ENCODE assay signal across 19 cellular contexts in the genomic region with DNA sequence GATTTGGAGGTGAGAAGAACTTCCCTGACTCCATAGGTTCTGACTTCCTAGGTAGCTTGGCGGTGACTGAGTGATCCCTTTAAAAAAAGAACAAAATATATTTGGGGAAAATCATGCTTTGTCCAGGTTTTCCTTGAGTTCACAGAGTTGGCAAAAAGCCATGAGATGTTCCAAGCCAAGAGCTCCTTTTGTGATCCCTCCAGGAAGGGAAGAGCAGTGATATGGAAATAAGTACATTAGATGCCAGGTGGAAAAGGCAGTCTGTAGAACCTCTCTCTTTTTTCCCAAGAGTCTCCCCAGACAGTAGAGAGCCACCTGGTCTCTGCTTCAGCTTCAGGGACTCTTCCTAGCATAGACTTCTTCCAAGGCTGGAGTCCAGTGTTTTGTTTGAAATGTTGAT. TPM values are rescaled to one million over a fixed set of nuclear protein-coding genes. Genes with fewer than 3 reads are reported as not detected.
"Had no signal": no experiment of that assay in that cellular context is flagged by ENCODE, and none has a peak within 500 bp of the region (broad histone marks: within the 10 kb centered on the region; RNA-seq: fewer than 3 reads in every experiment).

No MANE protein-coding gene starts in this region.

- DNase-seq: activated CD4-positive, alpha-beta memory T cell treated with anti-CD3 and anti-CD28 coated beads, Interleukin-2, amount 10 ng/mL, durations not matched to agents 7 days and 5 days; activated CD4-positive, alpha-beta T cell treated with anti-CD3 and anti-CD28 coated beads for 36 hours; activated CD4-positive, alpha-beta T cell treated with anti-CD3 and anti-CD28 coated beads, Interleukin-2, amount 50 U/mL, for 1 hour; activated gamma-delta T cell treated with Interleukin-2 at 50 U/mL for 16 hours; activated naive CD4-positive, alpha-beta T cell treated with anti-CD3 and anti-CD28 coated beads, Interleukin-2, amount 50 U/mL, for 16 hours; activated naive CD8-positive, alpha-beta T cell treated with anti-CD3 and anti-CD28 coated beads, Interleukin-2, amount 10 ng/mL, durations not matched to agents 7 days and 5 days; activated T-cell treated with anti-CD3 and anti-CD28 coated beads, Interleukin-2, amount 50 U/mL, for 72 hours; adrenal gland; anterior cingulate cortex; KG1; NCI-H1092 treated with DMSO at 0.1 percent for 48 hours; NCI-H1417 treated with DMSO at 0.1 percent for 48 hours; NCI-H1694 treated with DMSO at 0.1 percent for 48 hours; NCI-H524 treated with DMSO at 0.1 percent for 48 hours; NCI-H748 treated with DMSO at 0.1 percent for 48 hours; SIG-M5; WERI-Rb-1 had no signal

- H3K36me3 Mint-ChIP-seq: activated naive CD8-positive, alpha-beta T cell treated with anti-CD3 and anti-CD28 coated beads, Interleukin-2, amount 10 ng/mL, durations not matched to agents 7 days and 5 days had no signal

- H3K4me3 ChIP-seq: adrenal gland had no signal

- H3K27ac Mint-ChIP-seq: activated CD4-positive, alpha-beta memory T cell treated with anti-CD3 and anti-CD28 coated beads, Interleukin-2, amount 10 ng/mL, durations not matched to agents 7 days and 5 days; activated CD4-positive, alpha-beta T cell treated with anti-CD3 and anti-CD28 coated beads for 36 hours; activated naive CD8-positive, alpha-beta T cell treated with anti-CD3 and anti-CD28 coated beads, Interleukin-2, amount 10 ng/mL, durations not matched to agents 7 days and 5 days; activated T-cell treated with anti-CD3 and anti-CD28 coated beads, Interleukin-2, amount 50 U/mL, for 72 hours; activated T-helper 2 cell treated with anti-CD3 and anti-CD28 coated beads, Interferon-gamma antibody, Interleukin-2, Interleukin-4, amounts not matched to agents 10 μg/mL and 5 μg/mL and 100 μg/mL, durations not matched to agents 14 hours and 24 hours and 36 hours had no signal

- ATAC-seq: activated CD4-positive, alpha-beta T cell treated with anti-CD3 and anti-CD28 coated beads for 36 hours; activated T-cell treated with anti-CD3 and anti-CD28 coated beads, Interleukin-2, amount 50 U/mL, for 72 hours had no signal

- H3K36me3 ChIP-seq: adrenal gland, WERI-Rb-1 had no signal

- H3K4me3 Mint-ChIP-seq: activated CD4-positive, alpha-beta memory T cell treated with anti-CD3 and anti-CD28 coated beads, Interleukin-2, amount 10 ng/mL, durations not matched to agents 7 days and 5 days; activated CD4-positive, alpha-beta T cell treated with anti-CD3 and anti-CD28 coated beads for 36 hours; activated naive CD8-positive, alpha-beta T cell treated with anti-CD3 and anti-CD28 coated beads, Interleukin-2, amount 10 ng/mL, durations not matched to agents 7 days and 5 days; activated T-cell treated with anti-CD3 and anti-CD28 coated beads, Interleukin-2, amount 50 U/mL, for 72 hours had no signal

- H3K9me3 ChIP-seq: adrenal gland had no signal

- H3K9me3 Mint-ChIP-seq: activated CD4-positive, alpha-beta memory T cell treated with anti-CD3 and anti-CD28 coated beads, Interleukin-2, amount 10 ng/mL, durations not matched to agents 7 days and 5 days; activated naive CD8-positive, alpha-beta T cell treated with anti-CD3 and anti-CD28 coated beads, Interleukin-2, amount 10 ng/mL, durations not matched to agents 7 days and 5 days; activated T-cell treated with anti-CD3 and anti-CD28 coated beads, Interleukin-2, amount 50 U/mL, for 72 hours; activated T-helper 2 cell treated with anti-CD3 and anti-CD28 coated beads, Interferon-gamma antibody, Interleukin-2, Interleukin-4, amounts not matched to agents 10 μg/mL and 5 μg/mL and 100 μg/mL, durations not matched to agents 14 hours and 24 hours and 36 hours had no signal

- H3K27ac ChIP-seq: adrenal gland, WERI-Rb-1 had no signal

- H3K27me3 ChIP-seq: adrenal gland had no signal

- H3K4me1 ChIP-seq: adrenal gland had no signal

- H3K4me1 Mint-ChIP-seq: activated CD4-positive, alpha-beta memory T cell treated with anti-CD3 and anti-CD28 coated beads, Interleukin-2, amount 10 ng/mL, durations not matched to agents 7 days and 5 days; activated CD4-positive, alpha-beta T cell treated with anti-CD3 and anti-CD28 coated beads for 36 hours; activated naive CD8-positive, alpha-beta T cell treated with anti-CD3 and anti-CD28 coated beads, Interleukin-2, amount 10 ng/mL, durations not matched to agents 7 days and 5 days had no signal

RNA-seq across cellular contexts. Expression of gene TLCD4, which starts 10.2 kb away (rescaled TPM):
- total RNA-seq: activated T-helper 2 cell treated with anti-CD3 and anti-CD28 coated beads, Interferon-gamma antibody, Interleukin-2, Interleukin-4, amounts not matched to agents 10 μg/mL and 5 μg/mL and 100 μg/mL, durations not matched to agents 14 hours and 24 hours and 36 hours; OCI-LY7 had no signal
